In the genomic region with DNA sequence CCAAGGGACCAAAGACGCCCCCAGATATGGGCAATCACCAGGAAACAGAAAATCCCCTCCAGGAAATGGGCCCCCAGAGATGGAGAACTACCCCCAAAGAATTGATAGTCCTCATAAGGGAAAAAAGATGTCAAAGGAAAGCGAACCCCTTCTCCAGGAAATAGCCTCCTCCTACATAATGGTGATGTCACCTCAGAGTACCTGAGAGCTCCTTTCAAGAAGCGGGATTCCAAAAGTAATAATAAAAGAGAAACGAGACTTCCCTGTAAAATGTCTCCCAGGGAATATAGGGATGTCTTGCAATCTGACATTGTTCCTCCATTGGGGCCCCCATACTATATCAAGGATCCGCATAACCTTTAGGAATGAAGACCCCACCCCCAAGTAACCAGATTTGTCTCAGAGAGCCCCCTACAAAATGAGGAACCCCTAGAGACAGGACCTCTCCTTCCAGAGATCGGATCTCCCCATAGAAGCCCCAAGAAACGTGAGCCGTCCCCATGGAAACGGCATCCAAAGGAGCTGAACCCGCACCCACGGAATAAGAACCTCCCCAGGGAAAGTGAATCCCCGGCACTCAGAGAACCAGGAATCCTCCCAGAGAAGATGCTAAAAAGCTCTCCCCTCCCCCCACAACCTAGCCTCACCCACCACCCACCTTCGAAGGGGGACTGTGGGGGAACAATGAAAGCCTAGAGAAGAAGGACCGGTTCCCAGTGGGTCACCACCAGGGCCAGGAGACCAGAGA, we compare ENCODE assay signal across 8 cellular contexts. TPM values are rescaled to one million over a fixed set of nuclear protein-coding genes. Genes with fewer than 3 reads are reported as not detected.
DNase-seq lines count a peak whose midpoint lies in the region; ATAC-seq and TF ChIP-seq lines count a peak whose summit lies in the region.

No MANE protein-coding gene starts in this region.

- POLR2A ChIA-PET in CD4-positive, alpha-beta T cell (lab: Charles Lee), result interaction anchor here (0.5 to 5.6 kb wide), 18 partner anchors 14 to 268 kb away, joined by 3 to 81 read pairs (median 4); a partner anchor contains a TSS

- H3K9me3 ChIP-seq in CD4-positive, alpha-beta T cell (ENCODE audit: control insufficient read depth, low read length), result no peaks in the 10 kb centered on the region
- no peaks in the 10 kb centered on the region for H3K9me3 ChIP-seq in Karpas-422 (ENCODE audit: low read length)

- peak overlapping the region; percentile 95 for H3K27ac Mint-ChIP-seq in CD4-positive, alpha-beta T cell
- peak overlapping the region; percentile 96 to 100 for H3K27ac Mint-ChIP-seq in natural killer cell treated with Interleukin-12 subunit alpha and Interleukin-12 subunit beta and Interleukin-15 and Interleukin-18, amount 100 ng/mL, for 72 hours

- peaks cover 6% of the 10 kb centered on the region; the same call in 1 of the 2 replicates for H3K36me3 ChIP-seq in Karpas-422 (ENCODE audit: insufficient read depth, low read length)

- H3K4me3 ChIP-seq in Karpas-422 (ENCODE audit: low read length), result peak overlapping the region; percentile 75

- H3K4me1 Mint-ChIP-seq in CD4-positive, alpha-beta T cell (ENCODE audit: low read depth), result peaks cover 53% of the 10 kb centered on the region
- H3K4me1 Mint-ChIP-seq in natural killer cell treated with Interleukin-12 subunit alpha and Interleukin-12 subunit beta and Interleukin-15 and Interleukin-18, amount 100 ng/mL, for 72 hours (ENCODE audit: low read depth in 2 of 2), result peaks cover 52 to 54% of the 10 kb centered on the region in 2 donors

- ATAC-seq in CD4-positive, alpha-beta T cell (ENCODE audit: poor library complexity), result no peak
- ATAC-seq in natural killer cell treated with Interleukin-12 subunit alpha and Interleukin-12 subunit beta and Interleukin-15 and Interleukin-18, amount 100 ng/mL, for 72 hours, result no peak
- ATAC-seq in HG03045 (IDR thresholded peaks at IDR 0.05; ENCODE audit: unreplicated experiment), result no peak

- H3K79me2 ChIP-seq in Karpas-422 (ENCODE audit: low read length), result peaks cover 20% of the 10 kb centered on the region

- CTCF ChIA-PET in CD4-positive, alpha-beta T cell (lab: Charles Lee), result interaction anchor here (0.6 to 4.7 kb wide), 6 partner anchors 14 to 1767 kb away, joined by 3 to 24 read pairs (median 3); a partner anchor contains a TSS

- H3K9me3 Mint-ChIP-seq in CD4-positive, alpha-beta T cell, result no peaks in the 10 kb centered on the region
- H3K9me3 Mint-ChIP-seq in natural killer cell treated with Interleukin-12 subunit alpha and Interleukin-12 subunit beta and Interleukin-15 and Interleukin-18, amount 100 ng/mL, for 72 hours, result no peaks in the 10 kb centered on the region

- no peak for TF ChIP-seq CTCF in CD4-positive, alpha-beta T cell (IDR thresholded peaks at IDR 0.05)
- TF ChIP-seq CTCF in GM13976 (IDR thresholded peaks at IDR 0.05; ENCODE audit: borderline replicate concordance, control extremely low read depth, extremely low read depth, insufficient read depth, missing control alignments), result no peak

- no peak for DNase-seq in CD4-positive, alpha-beta T cell
- DNase-seq in Karpas-422 (no peak), GM13976 (ENCODE audit: low spot score) (no peak), SIG-M5 (lab: John Stamatoyannopoulos, UW) (no peak), middle frontal gyrus (ENCODE audit: extremely low spot score, low spot score) (no peak)
- DNase-seq in natural killer cell treated with Interleukin-12 subunit alpha and Interleukin-12 subunit beta and Interleukin-15 and Interleukin-18, amount 100 ng/mL, for 72 hours (ENCODE audit: low spot score), result no peak

- H4K20me1 ChIP-seq in Karpas-422 (ENCODE audit: insufficient read depth, low read depth, low read length), result no peaks in the 10 kb centered on the region

- in situ Hi-C loops in GM13976 (cut with MboI; ENCODE audit: low sequenced_read_pairs, unreplicated experiment), result no loop called here

- H3K4me3 Mint-ChIP-seq in CD4-positive, alpha-beta T cell, result peak overlapping the region; percentile 93
- H3K4me3 Mint-ChIP-seq in natural killer cell treated with Interleukin-12 subunit alpha and Interleukin-12 subunit beta and Interleukin-15 and Interleukin-18, amount 100 ng/mL, for 72 hours, result peak overlapping the region; percentile 93

- no peaks in the 10 kb centered on the region for H3K27me3 Mint-ChIP-seq in CD4-positive, alpha-beta T cell
- no peaks in the 10 kb centered on the region for H3K27me3 Mint-ChIP-seq in natural killer cell treated with Interleukin-12 subunit alpha and Interleukin-12 subunit beta and Interleukin-15 and Interleukin-18, amount 100 ng/mL, for 72 hours

- no peak overlapping the region for H2AFZ ChIP-seq in Karpas-422 (ENCODE audit: low read length)

- peaks cover 40% of the 10 kb centered on the region for H3K36me3 Mint-ChIP-seq in CD4-positive, alpha-beta T cell (ENCODE audit: low read depth)
- H3K36me3 Mint-ChIP-seq in natural killer cell treated with Interleukin-12 subunit alpha and Interleukin-12 subunit beta and Interleukin-15 and Interleukin-18, amount 100 ng/mL, for 72 hours, result no peaks in the 10 kb centered on the region

- no peaks in the 10 kb centered on the region for H3K9me2 ChIP-seq in Karpas-422 (replicated peaks; ENCODE audit: insufficient read depth, low read length)

- H3K4me1 ChIP-seq in Karpas-422 (ENCODE audit: low read length), result peaks cover 40% of the 10 kb centered on the region

- H3K27ac ChIP-seq in CD4-positive, alpha-beta T cell (ENCODE audit: low read depth, low read length), result peak overlapping the region; percentile 94
- H3K27ac ChIP-seq in Karpas-422 (ENCODE audit: low read length) (no peak overlapping the region), cingulate gyrus (ENCODE audit: low read depth, low read length) (peak overlapping the region; percentile 47)

- H3K27me3 ChIP-seq in CD4-positive, alpha-beta T cell (ENCODE audit: control insufficient read depth, insufficient read depth, low read length), result no peaks in the 10 kb centered on the region
- H3K27me3 ChIP-seq in Karpas-422 (ENCODE audit: low read length), result no peaks in the 10 kb centered on the region

- peak overlapping the region; percentile 70 for H3K9ac ChIP-seq in Karpas-422 (ENCODE audit: low read length)

- intact Hi-C loops in CD4-positive, alpha-beta T cell (cut with DNase I, micrococcal nuclease), result loop anchor here (2.0 to 5.0 kb wide), 4 partner anchors 84 to 303 kb away; a partner anchor contains a TSS

- peak overlapping the region; percentile 97 for H3K4me2 ChIP-seq in Karpas-422 (ENCODE audit: low read depth, low read length, poor library complexity, severe bottlenecking)

RNA-seq across cellular contexts. Expression of a gene that starts 0.9 kb away (rescaled TPM):
- total RNA-seq in CD4-positive, alpha-beta T cell, result 10 to 100 TPM; 83.3 to 84.0 TPM
- total RNA-seq in Karpas-422 (2014; rRNA removed; shearing (Covaris generic); ENCODE audit: low replicate concordance), result 2.3 and 3.7 TPM in 2 replicates
- total RNA-seq in natural killer cell treated with Interleukin-12 subunit alpha and Interleukin-12 subunit beta and Interleukin-15 and Interleukin-18, amount 100 ng/mL, for 72 hours, result 10 to 100 TPM; 28.0 to 33.9 TPM

RNA-seq across cellular contexts. Expression of a gene that starts 2.1 kb away (rescaled TPM):
- 10 to 100 TPM; 36.8 to 39.6 TPM for total RNA-seq in CD4-positive, alpha-beta T cell
- total RNA-seq in Karpas-422 (2014; rRNA removed; shearing (Covaris generic); ENCODE audit: low replicate concordance), result 30.0 and 41.7 TPM in 2 replicates
- total RNA-seq in natural killer cell treated with Interleukin-12 subunit alpha and Interleukin-12 subunit beta and Interleukin-15 and Interleukin-18, amount 100 ng/mL, for 72 hours, result 10 to 100 TPM; 50.9 to 89.6 TPM

RNA-seq across cellular contexts. Expression of a gene that starts 19.2 kb away (rescaled TPM):
- under 1 TPM in 1 of 2 experiments, not detected in 1; 0.77 TPM for total RNA-seq in CD4-positive, alpha-beta T cell
- total RNA-seq in Karpas-422 (2014; rRNA removed; shearing (Covaris generic); ENCODE audit: low replicate concordance), result not detected in 2 replicates
- total RNA-seq in natural killer cell treated with Interleukin-12 subunit alpha and Interleukin-12 subunit beta and Interleukin-15 and Interleukin-18, amount 100 ng/mL, for 72 hours, result not detected

RNA-seq across cellular contexts. Expression of a gene that starts 24.2 kb away (rescaled TPM):
- total RNA-seq in CD4-positive, alpha-beta T cell, result 10 to 100 TPM; 81.1 to 84.6 TPM
- total RNA-seq in Karpas-422 (2014; rRNA removed; shearing (Covaris generic); ENCODE audit: low replicate concordance), result 7.0 and 15.2 TPM in 2 replicates
- total RNA-seq in natural killer cell treated with Interleukin-12 subunit alpha and Interleukin-12 subunit beta and Interleukin-15 and Interleukin-18, amount 100 ng/mL, for 72 hours, result 10 to 100 TPM; 67.4 to 71.0 TPM

RNA-seq across cellular contexts. Expression of a gene that starts 50.6 kb away (rescaled TPM):
- under 1 TPM; 0.55 to 0.92 TPM for total RNA-seq in CD4-positive, alpha-beta T cell
- total RNA-seq in Karpas-422 (2014; rRNA removed; shearing (Covaris generic); ENCODE audit: low replicate concordance), result not detected in 2 replicates
- total RNA-seq in natural killer cell treated with Interleukin-12 subunit alpha and Interleukin-12 subunit beta and Interleukin-15 and Interleukin-18, amount 100 ng/mL, for 72 hours, result 10 to 100 TPM in 1 of 2 donors, 1 to 10 TPM in 1; 5.1 to 16.3 TPM
